In the genomic region with DNA sequence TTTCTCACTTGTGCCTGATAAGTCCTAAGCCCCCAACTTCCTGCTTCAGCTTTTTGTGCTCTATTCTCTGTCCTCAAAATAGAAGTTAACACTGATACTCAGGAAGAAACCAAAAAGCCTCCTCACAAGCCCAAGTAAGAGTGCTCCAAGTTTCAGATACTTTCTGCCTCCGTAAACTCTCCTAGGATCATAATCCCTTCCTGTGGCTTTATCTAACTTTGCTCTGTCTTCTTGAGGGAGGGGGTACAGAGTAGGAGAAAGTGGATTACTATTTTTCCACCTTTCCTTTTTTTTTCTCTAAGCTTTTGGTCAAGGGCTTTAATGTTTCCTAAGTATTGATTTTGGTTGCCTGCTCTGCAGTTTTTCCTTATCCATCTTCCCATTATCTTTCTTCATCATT, we compare ENCODE assay signal across 18 cellular contexts.
"Had no signal": no experiment of that assay in that cellular context is flagged by ENCODE, and none has a peak within 500 bp of the region (broad histone marks: within the 10 kb centered on the region; RNA-seq: fewer than 3 reads in every experiment).

No MANE protein-coding gene starts in this region.

- H3K4me3 ChIP-seq: coronary artery, gastrocnemius medialis, heart left ventricle, lower lobe of right lung had no signal

- H3K9me3 Mint-ChIP-seq: brain; stimulated activated naive CD8-positive, alpha-beta T cell treated with anti-CD3 and anti-CD28 coated beads, Interleukin-15, Interleukin-2, amounts not matched to agents 100 ng/mL and 50 ng/mL, for 24 hours; type B pancreatic cell had no signal

- ATAC-seq: gastrocnemius medialis, heart left ventricle, left colon, lower lobe of right lung had no signal

- DNase-seq: activated CD4-positive, alpha-beta T cell treated with anti-CD3 and anti-CD28 coated beads for 1 hour; activated CD4-positive, alpha-beta T cell treated with anti-CD3 and anti-CD28 coated beads, Interleukin-2, amount 50 U/mL, for 4 hours; activated effector memory CD4-positive, alpha-beta T cell treated with anti-CD3 and anti-CD28 coated beads, Interleukin-2, amount 50 U/mL, for 16 hours; activated T-cell treated with anti-CD3 and anti-CD28 coated beads for 4 hours; amygdala; central memory CD4-positive, alpha-beta T cell; effector memory CD4-positive, alpha-beta T cell; gastrocnemius medialis; heart left ventricle; left colon; lower lobe of right lung; stimulated activated CD4-positive, alpha-beta T cell treated with anti-CD3 and anti-CD28 coated beads, Interleukin-4, amount 100 ng/mL, for 1 hour had no signal

- H3K27ac ChIP-seq: coronary artery, epithelial cell of prostate, gastrocnemius medialis, heart left ventricle, lower lobe of right lung had no signal

- H3K4me3 Mint-ChIP-seq: activated naive CD8-positive, alpha-beta T cell; stimulated activated naive CD8-positive, alpha-beta T cell treated with anti-CD3 and anti-CD28 coated beads, Interleukin-15, Interleukin-2, amounts not matched to agents 100 ng/mL and 50 ng/mL, for 24 hours; type B pancreatic cell had no signal

- H3K27ac Mint-ChIP-seq: activated naive CD8-positive, alpha-beta T cell; stimulated activated naive CD8-positive, alpha-beta T cell treated with anti-CD3 and anti-CD28 coated beads, Interleukin-15, Interleukin-2, amounts not matched to agents 100 ng/mL and 50 ng/mL, for 24 hours; type B pancreatic cell had no signal

- H3K27me3 ChIP-seq: gastrocnemius medialis, heart left ventricle had no signal

- H3K27me3 Mint-ChIP-seq: activated naive CD8-positive, alpha-beta T cell; brain; stimulated activated naive CD8-positive, alpha-beta T cell treated with anti-CD3 and anti-CD28 coated beads, Interleukin-15, Interleukin-2, amounts not matched to agents 100 ng/mL and 50 ng/mL, for 24 hours; type B pancreatic cell had no signal
